In genomic region chr11:104897891-104898684, GRCh38 we compare ENCODE assay signal across 9 cellular contexts. TPM values are rescaled to one million over a fixed set of nuclear protein-coding genes. Genes with fewer than 3 reads are reported as not detected.
A peak's percentile ranks its signal among the peaks of the same experiment; 100 is the strongest.
DNase-seq lines count a peak whose midpoint lies in the region; ATAC-seq, FAIRE-seq and TF ChIP-seq lines count a peak whose summit lies in the region.
"Had no signal": no experiment of that assay in that cellular context is flagged by ENCODE, and none has a peak within 500 bp of the region (broad histone marks: within the 10 kb centered on the region; RNA-seq: fewer than 3 reads in every experiment).

TSS of gene CASP12 (minus strand) at chr11:104898460.

- no peaks in the 10 kb centered on the region for H3K4me1 ChIP-seq in colonic mucosa

- no peaks in the 10 kb centered on the region for H3K9me3 Mint-ChIP-seq in nephron
- H3K9me3 Mint-ChIP-seq in CD14-positive monocyte, result peaks cover 0 to 4% (median 2%) of the 10 kb centered on the region in 7 donors
- no peaks in the 10 kb centered on the region for H3K9me3 Mint-ChIP-seq in activated CD4-positive, alpha-beta T cell treated with anti-CD3 and anti-CD28 coated beads for 36 hours (ENCODE audit: low read depth)

- TF ChIP-seq CTCF in colonic mucosa (IDR thresholded peaks at IDR 0.05), result no peak
- TF ChIP-seq CTCF in nephron (IDR thresholded peaks at IDR 0.05; ENCODE audit: unreplicated experiment in 3 of 3), result no peak
- TF ChIP-seq CTCF in CD14-positive monocyte (IDR thresholded peaks at IDR 0.05), result no peak

- no peaks in the 10 kb centered on the region for H3K27me3 ChIP-seq in colonic mucosa

- CTCF ChIA-PET in activated CD4-positive, alpha-beta T cell treated with anti-CD3 and anti-CD28 coated beads for 36 hours (lab: Charles Lee), result no interaction called here

- POLR2A ChIA-PET in activated CD4-positive, alpha-beta T cell treated with anti-CD3 and anti-CD28 coated beads for 36 hours (lab: Charles Lee), result no interaction called here

- no peak within 1 kb of the TSS for H3K4me3 ChIP-seq in colonic mucosa

- DNase-seq in GM12892 (ENCODE audit: insufficient read length), result no peak
- no peak for DNase-seq in colonic mucosa
- no peak for DNase-seq in CD14-positive monocyte (ENCODE audit: low spot score)
- no peak for DNase-seq in activated CD4-positive, alpha-beta T cell treated with anti-CD3 and anti-CD28 coated beads for 36 hours
- DNase-seq in NCI-H1105 treated with DMSO at 0.1 percent for 48 hours (lab: John Stamatoyannopoulos, UW), result no peak
- DNase-seq in HK-2 (ENCODE audit: unreplicated experiment), result no peak

- H3K36me3 ChIP-seq in colonic mucosa, result no peaks in the 10 kb centered on the region

- H3K27ac Mint-ChIP-seq in nephron, result peak within 1 kb of the TSS; percentile 42 to 75 (median 53)
- peak within 1 kb of the TSS in 1 of 7 donors; percentile 18 for H3K27ac Mint-ChIP-seq in CD14-positive monocyte
- no peak within 1 kb of the TSS for H3K27ac Mint-ChIP-seq in activated CD4-positive, alpha-beta T cell treated with anti-CD3 and anti-CD28 coated beads for 36 hours

- H3K27me3 Mint-ChIP-seq in nephron (ENCODE audit: low read depth) (no peaks in the 10 kb centered on the region), CD14-positive monocyte (ENCODE audit: low read depth in 3 of 3) (peaks cover 0 to 3% (median 0%) of the 10 kb centered on the region in 3 donors)
- H3K27me3 Mint-ChIP-seq in activated CD4-positive, alpha-beta T cell treated with anti-CD3 and anti-CD28 coated beads for 36 hours, result no peaks in the 10 kb centered on the region

- peak within 1 kb of the TSS in 1 of 2 donors; percentile 19 for H3K9ac ChIP-seq in colonic mucosa (ENCODE audit: low read depth in 2 of 2, low read length in 2 of 2)

- H3K4me3 Mint-ChIP-seq in nephron, result peak within 1 kb of the TSS in 1 of 3 experiments; percentile 14
- no peak within 1 kb of the TSS for H3K4me3 Mint-ChIP-seq in CD14-positive monocyte
- H3K4me3 Mint-ChIP-seq in activated CD4-positive, alpha-beta T cell treated with anti-CD3 and anti-CD28 coated beads for 36 hours, result no peak within 1 kb of the TSS

- peak within 1 kb of the TSS; percentile 49 for H3K27ac ChIP-seq in colonic mucosa

- peaks cover 19% of the 10 kb centered on the region for H3K4me1 Mint-ChIP-seq in nephron
- peaks cover 8% of the 10 kb centered on the region for H3K4me1 Mint-ChIP-seq in CD14-positive monocyte
- peaks cover 8% of the 10 kb centered on the region for H3K4me1 Mint-ChIP-seq in activated CD4-positive, alpha-beta T cell treated with anti-CD3 and anti-CD28 coated beads for 36 hours

- TF ChIP-seq POLR2A in GM12892 (IDR thresholded peaks at IDR 0.05; ENCODE audit: low read depth, low read length), result no peak

- peak; percentile 42 for FAIRE-seq in GM12892 (lab: Jason Lieb, UNC)

- ATAC-seq in HG02642 (IDR thresholded peaks at IDR 0.05; ENCODE audit: poor library complexity, unreplicated experiment), result peak; percentile 78
- ATAC-seq in activated CD4-positive, alpha-beta T cell treated with anti-CD3 and anti-CD28 coated beads for 36 hours, result no peak

- H3K36me3 Mint-ChIP-seq in nephron (ENCODE audit: low read depth), result no peaks in the 10 kb centered on the region
- no peaks in the 10 kb centered on the region for H3K36me3 Mint-ChIP-seq in CD14-positive monocyte
- no peaks in the 10 kb centered on the region for H3K36me3 Mint-ChIP-seq in activated CD4-positive, alpha-beta T cell treated with anti-CD3 and anti-CD28 coated beads for 36 hours (ENCODE audit: low read depth)

- no peaks in the 10 kb centered on the region for H3K9me3 ChIP-seq in colonic mucosa

- intact Hi-C loops in colonic mucosa (cut with DNase I) (no loop called here), CD14-positive monocyte (cut with micrococcal nuclease) (no loop called here)
- intact Hi-C loops in activated CD4-positive, alpha-beta T cell treated with anti-CD3 and anti-CD28 coated beads for 36 hours (cut with DNase I, micrococcal nuclease), result no loop called here

RNA-seq across cellular contexts. Expression of gene CASP12, which starts in this region (rescaled TPM):
- not detected for polyA plus RNA-seq in GM12892 (2012; ENCODE audit: missing spikeins)
- total RNA-seq in colonic mucosa, result under 1 TPM in 1 of 2 donors, not detected in 1; 0.27 TPM
- polyA plus RNA-seq in CD14-positive monocyte, result not detected
- total RNA-seq in activated CD4-positive, alpha-beta T cell treated with anti-CD3 and anti-CD28 coated beads for 36 hours, result not detected
- total RNA-seq: RPMI7951 had no signal
